Comparison of ENCODE assay signal across 23 cellular contexts in the genomic region with DNA sequence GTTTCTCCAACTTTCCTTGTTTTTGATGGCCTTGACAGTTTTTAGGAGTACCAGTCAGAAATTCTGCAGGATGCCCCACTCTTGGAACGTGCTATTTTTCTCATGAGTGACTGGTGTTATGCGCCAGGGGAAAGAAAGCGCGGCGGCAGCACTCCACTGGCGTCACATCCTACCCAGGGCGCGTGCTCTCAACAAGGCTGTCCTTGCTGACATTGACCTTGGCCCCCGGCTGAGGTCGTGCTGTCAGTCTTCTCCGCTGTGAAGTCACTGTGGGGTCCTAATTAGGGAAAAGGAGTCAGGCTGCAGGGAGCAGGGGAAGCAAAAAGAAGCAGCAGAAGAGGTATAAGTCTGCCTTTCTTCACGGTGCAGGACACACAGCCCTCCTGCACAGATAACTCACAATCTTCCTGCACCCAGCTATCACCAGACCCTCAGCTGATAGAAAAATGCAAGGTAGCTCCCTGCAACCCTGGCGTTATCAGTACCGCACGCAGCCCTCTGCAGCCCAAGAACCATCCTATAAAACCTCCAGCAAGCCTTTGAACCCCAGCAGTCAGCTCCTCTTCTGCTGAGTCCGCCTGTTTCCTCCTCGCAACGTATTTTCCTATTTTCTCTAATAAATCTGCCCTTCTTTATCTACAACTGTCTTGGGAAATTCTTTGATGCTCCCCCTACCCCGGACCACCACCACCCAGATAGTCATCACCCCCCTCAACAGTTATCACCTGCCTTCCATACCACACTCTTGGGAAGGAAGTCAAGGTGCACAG. TPM values are rescaled to one million over a fixed set of nuclear protein-coding genes. Genes with fewer than 3 reads are reported as not detected.
"Had no signal": no experiment of that assay in that cellular context is flagged by ENCODE, and none has a peak within 500 bp of the region (broad histone marks: within the 10 kb centered on the region; RNA-seq: fewer than 3 reads in every experiment).

No MANE protein-coding gene starts in this region.

- H3K27me3 ChIP-seq: foreskin keratinocyte had no signal

- H3K4me3 Mint-ChIP-seq: activated B cell treated with CpG ODN at 0.5 μM for 24 hours; activated CD4-positive, alpha-beta memory T cell treated with anti-CD3 and anti-CD28 coated beads for 36 hours; activated naive CD4-positive, alpha-beta T cell treated with anti-CD3 and anti-CD28 coated beads, Interleukin-2, amount 50 U/mL, for 24 hours; activated T-cell treated with anti-CD3 and anti-CD28 coated beads, Interleukin-2, amount 50 U/mL, for 72 hours; brain; dendritic cell treated with granulocyte-macrophage colony-stimulating factor and Interleukin-4, amounts not matched to agents 40 ng/mL and 50 ng/mL, for 4 days; mesothelial cell of epicardium; stimulated activated naive CD8-positive, alpha-beta T cell treated with anti-CD3 and anti-CD28 coated beads, Interleukin-15, amount 100 ng/mL, for 72 hours; T-helper 17 cell had no signal

- H3K27ac Mint-ChIP-seq: activated B cell treated with CpG ODN at 0.5 μM for 24 hours; activated CD4-positive, alpha-beta memory T cell treated with anti-CD3 and anti-CD28 coated beads for 36 hours; activated naive CD4-positive, alpha-beta T cell treated with anti-CD3 and anti-CD28 coated beads, Interleukin-2, amount 50 U/mL, for 24 hours; activated T-cell treated with anti-CD3 and anti-CD28 coated beads, Interleukin-2, amount 50 U/mL, for 72 hours; dendritic cell treated with granulocyte-macrophage colony-stimulating factor and Interleukin-4, amounts not matched to agents 40 ng/mL and 50 ng/mL, for 4 days; mesothelial cell of epicardium; naive thymus-derived CD8-positive, alpha-beta T cell; T-helper 17 cell had no signal

- H3K36me3 ChIP-seq: prostate gland, tibial artery had no signal

- DNase-seq: activated B cell treated with CpG ODN at 0.5 μM for 24 hours; activated CD4-positive, alpha-beta memory T cell treated with anti-CD3 and anti-CD28 coated beads for 36 hours; activated CD4-positive, alpha-beta T cell treated with anti-CD3 and anti-CD28 coated beads for 48 hours; activated gamma-delta T cell treated with Interleukin-2 at 50 U/mL for 16 hours; activated T-cell treated with anti-CD3 and anti-CD28 coated beads, Interleukin-2, amount 50 U/mL, for 72 hours; anterior cingulate cortex; effector CD8-positive, alpha-beta T cell; hippocampal formation; naive thymus-derived CD8-positive, alpha-beta T cell; stimulated activated CD4-positive, alpha-beta T cell treated with anti-CD3 and anti-CD28 coated beads, Interleukin-1b, Interleukin-23, amount 100 ng/mL, for 48 hours; stimulated activated naive CD8-positive, alpha-beta T cell treated with anti-CD3 and anti-CD28 coated beads, Interleukin-15, amount 100 ng/mL, for 72 hours; SW 1271; T-helper 17 cell had no signal

- H3K4me1 ChIP-seq: foreskin keratinocyte, prostate gland, tibial artery had no signal

- H3K4me3 ChIP-seq: lung, prostate gland, skin epidermis, tibial artery had no signal

- ATAC-seq: activated T-cell treated with anti-CD3 and anti-CD28 coated beads, Interleukin-2, amount 50 U/mL, for 72 hours; naive thymus-derived CD8-positive, alpha-beta T cell; stimulated activated naive CD8-positive, alpha-beta T cell treated with anti-CD3 and anti-CD28 coated beads, Interleukin-15, amount 100 ng/mL, for 72 hours; T-helper 17 cell had no signal

- H3K9me3 ChIP-seq: prostate gland had no signal

- H3K36me3 Mint-ChIP-seq: activated CD4-positive, alpha-beta memory T cell treated with anti-CD3 and anti-CD28 coated beads for 36 hours; brain; mesothelial cell of epicardium had no signal

- H3K27ac ChIP-seq: foreskin keratinocyte, prostate gland, skin epidermis, tibial artery had no signal

- H3K4me1 Mint-ChIP-seq: activated B cell treated with CpG ODN at 0.5 μM for 24 hours; stimulated activated naive CD8-positive, alpha-beta T cell treated with anti-CD3 and anti-CD28 coated beads, Interleukin-15, amount 100 ng/mL, for 72 hours; T-helper 17 cell had no signal

RNA-seq across cellular contexts. Expression of gene C14orf180, which starts 48.0 kb away (rescaled TPM):
- total RNA-seq: activated B cell treated with CpG ODN at 0.5 μM for 24 hours; activated CD4-positive, alpha-beta memory T cell treated with anti-CD3 and anti-CD28 coated beads for 36 hours; activated T-cell treated with anti-CD3 and anti-CD28 coated beads, Interleukin-2, amount 50 U/mL, for 72 hours; foreskin keratinocyte; naive thymus-derived CD8-positive, alpha-beta T cell; osteoblast; T-helper 17 cell had no signal
